Comparison of ENCODE assay signal across 8 cellular contexts in the genomic region with DNA sequence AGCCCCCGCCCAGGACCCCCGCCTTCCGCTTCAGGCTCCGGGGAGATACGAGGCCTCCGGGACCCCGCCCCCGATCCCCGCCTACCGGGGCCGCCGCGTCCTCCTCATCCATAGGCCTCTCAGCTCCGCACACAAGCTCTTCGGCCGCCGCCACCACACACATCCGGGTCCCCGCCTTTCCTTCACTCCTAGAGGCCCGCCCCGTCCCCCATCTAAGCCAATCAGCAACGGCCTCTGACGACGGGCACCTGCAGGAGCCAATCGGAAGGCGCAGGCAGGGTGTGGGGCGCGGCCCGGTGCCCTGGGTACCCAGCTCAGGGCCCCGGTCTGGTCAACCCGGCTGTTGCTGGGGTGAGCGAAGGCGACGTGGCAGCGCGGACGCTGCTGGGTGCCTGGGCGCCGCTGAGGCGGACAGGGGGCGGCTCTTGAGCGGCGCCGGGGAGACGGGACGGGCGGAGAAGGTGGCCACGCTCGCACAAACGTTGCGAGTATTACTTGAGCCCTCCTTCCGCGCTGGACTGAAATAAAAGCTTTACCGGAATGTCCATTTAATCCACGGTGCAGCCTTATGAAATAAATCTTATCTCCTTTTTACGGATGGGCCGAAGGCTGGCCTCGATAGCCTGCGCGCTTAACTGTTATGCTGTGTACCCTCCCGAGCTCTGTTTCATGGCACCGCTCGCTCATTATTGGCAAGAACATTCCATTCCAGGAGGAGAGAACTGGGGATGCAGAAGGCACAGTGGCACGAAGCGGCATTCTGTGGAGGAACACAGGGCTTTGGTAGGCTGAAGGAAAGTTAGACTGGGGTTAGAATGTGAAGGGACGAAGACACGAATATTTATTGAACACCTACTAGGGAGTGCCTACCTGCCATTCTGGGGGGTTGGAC. TPM values are rescaled to one million over a fixed set of nuclear protein-coding genes. Genes with fewer than 3 reads are reported as not detected.
DNase-seq lines count a peak whose midpoint lies in the region; ATAC-seq and TF ChIP-seq lines count a peak whose summit lies in the region.

TSS of gene SPRYD3 (minus strand) at position 165 of the 892 bp plus-strand sequence. CDS start at position 108, 57 bp downstream.

- no peaks in the 10 kb centered on the region for H4K20me1 ChIP-seq in SU-DHL-6 (ENCODE audit: low read depth, low read length)

- no peaks in the 10 kb centered on the region for H3F3A ChIP-seq in SU-DHL-6 (ENCODE audit: insufficient read depth)

- peaks cover 15% of the 10 kb centered on the region for H3K4me1 Mint-ChIP-seq in activated naive CD8-positive, alpha-beta T cell treated with anti-CD3 and anti-CD28 coated beads, Interleukin-2, amount 10 ng/mL, durations not matched to agents 7 days and 5 days

- DNase-seq in NCI-H128 (lab: John Stamatoyannopoulos, UW; ENCODE audit: unreplicated experiment) = peak; percentile 88
- peak; percentile 99 for DNase-seq in activated naive CD8-positive, alpha-beta T cell treated with anti-CD3 and anti-CD28 coated beads, Interleukin-2, amount 10 ng/mL, durations not matched to agents 7 days and 5 days
- peak; percentile 95 to 99 (median 98) for DNase-seq in head of caudate nucleus
- DNase-seq in tibial nerve (ENCODE audit: low spot score in 2 of 2) = peak; percentile 98 to 99

- H3K27ac Mint-ChIP-seq in activated naive CD8-positive, alpha-beta T cell treated with anti-CD3 and anti-CD28 coated beads, Interleukin-2, amount 10 ng/mL, durations not matched to agents 7 days and 5 days = peak within 1 kb of the TSS; percentile 93

- no peaks in the 10 kb centered on the region for H3K27me3 ChIP-seq in SU-DHL-6 (ENCODE audit: low read length)
- no peaks in the 10 kb centered on the region for H3K27me3 ChIP-seq in parathyroid adenoma (ENCODE audit: control insufficient read depth, insufficient read depth, low read length)
- no peaks in the 10 kb centered on the region for H3K27me3 ChIP-seq in tibial nerve

- H3K4me2 ChIP-seq in SU-DHL-6 (ENCODE audit: low read depth, low read length, poor library complexity, severe bottlenecking) (peak within 1 kb of the TSS; percentile 88), parathyroid adenoma (ENCODE audit: low read length) (peak within 1 kb of the TSS; percentile 80)

- H3K9me3 ChIP-seq in SU-DHL-6 (ENCODE audit: insufficient read depth, low read length) (no peaks in the 10 kb centered on the region), parathyroid adenoma (ENCODE audit: control insufficient read depth, low read length) (no peaks in the 10 kb centered on the region), tibial nerve (no peaks in the 10 kb centered on the region)

- no peaks in the 10 kb centered on the region for H3K9me3 Mint-ChIP-seq in activated naive CD8-positive, alpha-beta T cell treated with anti-CD3 and anti-CD28 coated beads, Interleukin-2, amount 10 ng/mL, durations not matched to agents 7 days and 5 days

- POLR2A ChIA-PET in activated naive CD8-positive, alpha-beta T cell treated with anti-CD3 and anti-CD28 coated beads, Interleukin-2, amount 10 ng/mL, durations not matched to agents 7 days and 5 days (lab: Charles Lee) = interaction anchor here (0.5 to 2.6 kb wide), 19 partner anchors 10 to 1881 kb away, joined by 3 to 32 read pairs (median 5); partner anchors contain the start of genes CSAD, EIF4B, IGFBP6 and SOAT2

- peak; percentile 97 for ATAC-seq in HG02678 (IDR thresholded peaks at IDR 0.05; ENCODE audit: unreplicated experiment)
- peak; percentile 98 for ATAC-seq in activated naive CD8-positive, alpha-beta T cell treated with anti-CD3 and anti-CD28 coated beads, Interleukin-2, amount 10 ng/mL, durations not matched to agents 7 days and 5 days (ENCODE audit: low read depth)

- H3K36me3 Mint-ChIP-seq in activated naive CD8-positive, alpha-beta T cell treated with anti-CD3 and anti-CD28 coated beads, Interleukin-2, amount 10 ng/mL, durations not matched to agents 7 days and 5 days = peaks cover 6% of the 10 kb centered on the region

- peak within 1 kb of the TSS; percentile 38; the same call in 1 of the 2 replicates for H3K27ac ChIP-seq in SU-DHL-6 (ENCODE audit: low read depth, low read length)
- peak within 1 kb of the TSS; percentile 80 for H3K27ac ChIP-seq in parathyroid adenoma
- H3K27ac ChIP-seq in tibial nerve = peak within 1 kb of the TSS; percentile 71 to 96 (median 91)

- H3K9ac ChIP-seq in SU-DHL-6 (ENCODE audit: low read length) (peak within 1 kb of the TSS; percentile 78), parathyroid adenoma (peak within 1 kb of the TSS; percentile 55)

- TF ChIP-seq POLR2A in GM10847 (IDR thresholded peaks at IDR 0.05; ENCODE audit: extremely low read depth, insufficient read length) = peak; percentile 96
- peak; percentile 85 to 88 for TF ChIP-seq POLR2A in tibial nerve (IDR thresholded peaks at IDR 0.05)

- TF ChIP-seq CTCF in SU-DHL-6 (IDR thresholded peaks at IDR 0.05; ENCODE audit: insufficient read depth, low read length, poor library complexity, severe bottlenecking) (no peak), parathyroid adenoma (IDR thresholded peaks at IDR 0.05) (no peak), tibial nerve (IDR thresholded peaks at IDR 0.05) (peak in 1 of 5 experiments; percentile 29)

- H3K4me1 ChIP-seq in parathyroid adenoma (peaks cover 7% of the 10 kb centered on the region), tibial nerve (peaks cover 0 to 56% (median 18%) of the 10 kb centered on the region in 4 donors)

- H2AFZ ChIP-seq in SU-DHL-6 (ENCODE audit: low read depth, low read length, severe bottlenecking) = peak within 1 kb of the TSS; percentile 95
- peak within 1 kb of the TSS; percentile 87 for H2AFZ ChIP-seq in parathyroid adenoma

- H3K27me3 Mint-ChIP-seq in activated naive CD8-positive, alpha-beta T cell treated with anti-CD3 and anti-CD28 coated beads, Interleukin-2, amount 10 ng/mL, durations not matched to agents 7 days and 5 days = no peaks in the 10 kb centered on the region

- no peaks in the 10 kb centered on the region for H3K36me3 ChIP-seq in SU-DHL-6 (ENCODE audit: low read length)
- H3K36me3 ChIP-seq in parathyroid adenoma (ENCODE audit: control insufficient read depth, insufficient read depth, low read length) = no peaks in the 10 kb centered on the region
- H3K36me3 ChIP-seq in tibial nerve = peaks cover 0 to 24% (median 0%) of the 10 kb centered on the region in 3 donors

- peak within 1 kb of the TSS; percentile 93 for H3K4me3 Mint-ChIP-seq in activated naive CD8-positive, alpha-beta T cell treated with anti-CD3 and anti-CD28 coated beads, Interleukin-2, amount 10 ng/mL, durations not matched to agents 7 days and 5 days

- WGBS in tibial nerve, 2 donors = 2% methylated on average over 51 to 52 of the region's 67 CpGs

- intact Hi-C loops in head of caudate nucleus (cut with DNase I) = no loop called here

- no peaks in the 10 kb centered on the region for H3K9me2 ChIP-seq in SU-DHL-6 (replicated peaks; ENCODE audit: insufficient read depth, low read length)

- H3K79me2 ChIP-seq in SU-DHL-6 (ENCODE audit: insufficient read depth, low read length) (peaks cover 7% of the 10 kb centered on the region), parathyroid adenoma (no peaks in the 10 kb centered on the region)

- TF ChIP-seq EP300 in tibial nerve (IDR thresholded peaks at IDR 0.05) = peak; percentile 9 to 96

- peak within 1 kb of the TSS; percentile 69 for H3K4me3 ChIP-seq in SU-DHL-6 (ENCODE audit: insufficient read depth, low read length, poor library complexity, severe bottlenecking)
- H3K4me3 ChIP-seq in parathyroid adenoma (ENCODE audit: low read depth, low read length) = peak within 1 kb of the TSS; percentile 62
- peak within 1 kb of the TSS; percentile 48 to 79 (median 72) for H3K4me3 ChIP-seq in tibial nerve

RNA-seq across cellular contexts. Expression of gene SPRYD3, which starts in this region (rescaled TPM):
- total RNA-seq in activated naive CD8-positive, alpha-beta T cell treated with anti-CD3 and anti-CD28 coated beads, Interleukin-2, amount 10 ng/mL, durations not matched to agents 7 days and 5 days = 10 to 100 TPM; 34.4 to 37.8 TPM
- 10 to 100 TPM; 51.8 to 57.0 (median 54.3) TPM for total RNA-seq in tibial nerve

Comparison
In these comparisons a context has a peak if more than half of its experiments do, and no peak if none do; other contexts are left out.
1. Peak in every context shown above with its lines: DNase-seq, ATAC-seq, H3K4me3 ChIP-seq and H3K27ac ChIP-seq.
2. H3K27ac ChIP-seq: peak in every context shown above with its lines; median percentile 91 in tibial nerve; 80 in parathyroid adenoma; 38 in SU-DHL-6.